Comparison of ENCODE assay signal across 8 cellular contexts in genomic region chr1:224435318-224435763, GRCh38. TPM values are rescaled to one million over a fixed set of nuclear protein-coding genes. Genes with fewer than 3 reads are reported as not detected.
DNase-seq lines count a peak whose midpoint lies in the region; ATAC-seq and TF ChIP-seq lines count a peak whose summit lies in the region.

No MANE protein-coding gene starts in this region.

- H3K36me3 ChIP-seq in HCT116 (ENCODE audit: control insufficient read depth in 1 of 2, insufficient read depth in 2 of 2, low read length in 2 of 2) (peaks cover 4 to 5% of the 10 kb centered on the region in 2 experiments; a peak in 2 of 4 replicates), iPS-18a (ENCODE audit: control insufficient read depth, low read depth, low read length) (peaks cover 26% of the 10 kb centered on the region)

- H3K9ac ChIP-seq in HCT116 (ENCODE audit: low read length), result peak overlapping the region; percentile 83
- H3K9ac ChIP-seq in iPS-18a (ENCODE audit: low read length), result peak overlapping the region; percentile 69

- BruUV-seq in HCT116 (replicated peaks; lab: Mats Ljungman, UMichigan), result no TSS peak

- H3K9me3 ChIP-seq in HCT116 (ENCODE audit: control insufficient read depth in 1 of 2, insufficient read depth in 1 of 2, low read depth in 1 of 2, low read length in 2 of 2) (no peaks in the 10 kb centered on the region), iPS-18a (ENCODE audit: control insufficient read depth, low read depth, low read length) (no peaks in the 10 kb centered on the region)

- in situ Hi-C loops in astrocyte of the spinal cord (cut with HindIII; ENCODE audit: low sequenced_read_pairs), result no loop called here

- H4K20me1 ChIP-seq in HCT116 (ENCODE audit: insufficient read depth), result peaks cover 3% of the 10 kb centered on the region; the same call in 1 of the 2 replicates

- H3K4me3 ChIP-seq in HCT116 (replicated peaks in 1 of 2; ENCODE audit: low read depth in 1 of 2, low read length in 2 of 2) (peak overlapping the region; percentile 87 to 93), astrocyte of the spinal cord (ENCODE audit: low read depth, low read length) (peak overlapping the region; percentile 87), iPS-18a (ENCODE audit: low read length) (peak overlapping the region; percentile 86), skin epidermis (peak overlapping the region; percentile 53 to 94 (median 85))

- peak overlapping the region; percentile 75 for H2AFZ ChIP-seq in HCT116 (ENCODE audit: low read depth, low read length, poor library complexity, severe bottlenecking)

- H3K27ac ChIP-seq in HCT116 (ENCODE audit: low read depth, low read length), result peak overlapping the region; percentile 81
- H3K27ac ChIP-seq in iPS-18a (ENCODE audit: low read length), result no peak overlapping the region
- H3K27ac ChIP-seq in skin epidermis, result peak overlapping the region; percentile 46 to 99 (median 95)

- intact Hi-C loops in HCT116 (cut with micrococcal nuclease), result loop anchor here (10.0 kb wide), 1 partner anchor 489 kb away; the partner anchor contains the start of gene DNAH14

- no peak for TF ChIP-seq POLR2A in HCT116 (IDR thresholded peaks at IDR 0.05; ENCODE audit: borderline replicate concordance, extremely low read depth, insufficient read depth, insufficient read length)

- TF ChIP-seq CTCF in HCT116 (IDR thresholded peaks at IDR 0.05 in 2 of 3, conservative IDR thresholded peaks at IDR 0.05 in 1 of 3; ENCODE audit: borderline replicate concordance in 1 of 3, insufficient read depth in 1 of 3, low read depth in 2 of 3, low read length in 2 of 3) (no peak), astrocyte of the spinal cord (IDR thresholded peaks at IDR 0.05; ENCODE audit: low read depth, low read length) (no peak)

- peaks cover 14 to 30% of the 10 kb centered on the region in 2 experiments; a peak in 3 of 4 replicates for H3K4me1 ChIP-seq in HCT116 (ENCODE audit: control insufficient read depth in 1 of 2, insufficient read depth in 2 of 2, low read length in 2 of 2)
- peaks cover 29% of the 10 kb centered on the region for H3K4me1 ChIP-seq in iPS-18a (ENCODE audit: control insufficient read depth, low read depth, low read length)

- ATAC-seq in HCT116, result peak; percentile 37
- no peak for ATAC-seq in GM18873 (IDR thresholded peaks at IDR 0.05; ENCODE audit: low FRiP score, unreplicated experiment)

- H3K4me2 ChIP-seq in HCT116 (ENCODE audit: low read length), result peak overlapping the region; percentile 82

- H3K9me2 ChIP-seq in HCT116 (ENCODE audit: insufficient read depth), result no peaks in the 10 kb centered on the region

- POLR2A ChIA-PET in HCT116 (lab: Charles Lee), result no interaction called here

- CTCF ChIA-PET in HCT116 (lab: Charles Lee), result no interaction called here

- H3K27me3 ChIP-seq in HCT116 (ENCODE audit: insufficient read depth, low read length) (no peaks in the 10 kb centered on the region), iPS-18a (ENCODE audit: control insufficient read depth, insufficient read depth, low read length) (no peaks in the 10 kb centered on the region)

- peaks cover 54% of the 10 kb centered on the region for H3K79me2 ChIP-seq in HCT116 (ENCODE audit: insufficient read depth, low read length)

- peak; percentile 57 for DNase-seq in NCI-H82 (lab: John Stamatoyannopoulos, UW)
- DNase-seq in NCI-H82 treated with DMSO at 0.1 percent for 48 hours (lab: John Stamatoyannopoulos, UW; ENCODE audit: unreplicated experiment), result no peak
- DNase-seq in HCT116 (ENCODE audit: low read depth, low spot score), result no peak
- peak; percentile 22 for DNase-seq in MV-4-11 (lab: John Stamatoyannopoulos, UW)
- peak; percentile 36 for DNase-seq in astrocyte of the spinal cord (ENCODE audit: low read depth, low spot score)

- RAD21 ChIA-PET in HCT116 (lab: Charles Lee; ENCODE audit: low non-redundant PET in 1 of 2, low total read pairs in 2 of 2, uncharacterized antibody in 2 of 2, unreplicated experiment in 2 of 2), result interaction anchor here in 1 of 2 experiments (0.6 kb wide), 1 partner anchor 58 kb away, joined by 3 read pairs; no protein-coding TSS in a partner anchor

- TF ChIP-seq RAD21 in HCT116 (IDR thresholded peaks at IDR 0.05; ENCODE audit: low read depth), result no peak

TF ChIP-seq in HCT116, 20 proteins besides CTCF, POLR2A, EP300 and RAD21:
- TF ChIP-seq SP1 (IDR thresholded peaks at IDR 0.05; ENCODE audit: low read depth) (no peak), YY1 (IDR thresholded peaks at IDR 0.05; ENCODE audit: extremely low read depth, insufficient replicate concordance, low read depth, low read length) (no peak), CEBPB (IDR thresholded peaks at IDR 0.05; ENCODE audit: low read depth) (no peak), POLR2AphosphoS5 (IDR thresholded peaks at IDR 0.05; ENCODE audit: low read depth, low read length) (no peak), JUND (IDR thresholded peaks at IDR 0.05) (no peak), CBX3 (IDR thresholded peaks at IDR 0.05; ENCODE audit: low read depth) (no peak), ZFX (IDR thresholded peaks at IDR 0.05) (no peak; the same call in 1 of the 2 replicates), EGR1 (IDR thresholded peaks at IDR 0.05; ENCODE audit: low read depth) (no peak), ATF3 (IDR thresholded peaks at IDR 0.05) (no peak), ELF1 (IDR thresholded peaks at IDR 0.05; ENCODE audit: borderline replicate concordance, low read depth) (no peak), ZBTB33 (IDR thresholded peaks at IDR 0.05; ENCODE audit: extremely low read depth, insufficient replicate concordance, low read length) (no peak), EZH2phosphoT487 (IDR thresholded peaks at IDR 0.05; ENCODE audit: borderline replicate concordance) (no peak), ZNF274 (IDR thresholded peaks at IDR 0.05; ENCODE audit: low read depth, low read length) (no peak), TCF7L2 (IDR thresholded peaks at IDR 0.05; ENCODE audit: borderline replicate concordance, extremely low read depth, insufficient read depth, insufficient read length) (no peak), SIN3A (IDR thresholded peaks at IDR 0.05; ENCODE audit: low read depth) (no peak), MAX (IDR thresholded peaks at IDR 0.05) (no peak), REST (IDR thresholded peaks at IDR 0.05; ENCODE audit: low read depth) (no peak), SRF (IDR thresholded peaks at IDR 0.05; ENCODE audit: low read depth) (no peak), FOSL1 (IDR thresholded peaks at IDR 0.05; ENCODE audit: low read depth) (no peak), EZH2 (IDR thresholded peaks at IDR 0.05) (no peak)

RNA-seq across cellular contexts. Expression of gene WDR26, which starts 0.7 kb away (rescaled TPM):
- total RNA-seq in HCT116 (2021; ENCODE audit: unreplicated experiment), result 57.2 TPM
- polyA plus RNA-seq in HCT116 (2012), result 39.7 and 45.1 TPM in 2 replicates

Comparison
In these comparisons a context has a peak if more than half of its experiments do, and no peak if none do; other contexts are left out.
1. DNase-seq: peak in NCI-H82 (single experiment), MV-4-11 (single experiment) and astrocyte of the spinal cord (single experiment); none in NCI-H82 treated with DMSO at 0.1 percent for 48 hours (single experiment) and HCT116 (single experiment).
2. Peak in every context shown above with its lines, with median percentiles within 50 percentile points of each other: H3K4me3 ChIP-seq.